8 cellular contexts compared by ENCODE assay signal in genomic region chr12:57452937-57453509, GRCh38. TPM values are rescaled to one million over a fixed set of nuclear protein-coding genes. Genes with fewer than 3 reads are reported as not detected.
DNase-seq lines count a peak whose midpoint lies in the region; ATAC-seq and TF ChIP-seq lines count a peak whose summit lies in the region.

No MANE protein-coding gene starts in this region.

- peaks cover 0 to 19% of the 10 kb centered on the region in 2 donors for H3K27me3 ChIP-seq in left lung

- no peak overlapping the region for H3K4me3 Mint-ChIP-seq in T-helper 17 cell
- no peak overlapping the region for H3K4me3 Mint-ChIP-seq in chondrocyte (ENCODE audit: unreplicated experiment)

- H3K36me3 Mint-ChIP-seq in T-helper 17 cell (ENCODE audit: low read depth) (no peaks in the 10 kb centered on the region), chondrocyte (ENCODE audit: low read depth) (no peaks in the 10 kb centered on the region)

- H3K27ac Mint-ChIP-seq in T-helper 17 cell (no peak overlapping the region), chondrocyte (ENCODE audit: unreplicated experiment) (peak overlapping the region; percentile 92)

- no peak overlapping the region for H3K27ac ChIP-seq in left lung

- H3K4me3 ChIP-seq in left lung = no peak overlapping the region

- intact Hi-C loops in left lung (cut with DNase I) = loop anchor here in 1 of 2 donors (5.0 to 10.0 kb wide), 2 partner anchors 146 to 188 kb away; no protein-coding TSS in a partner anchor

- H3K4me1 Mint-ChIP-seq in T-helper 17 cell (peaks cover 10% of the 10 kb centered on the region), chondrocyte (ENCODE audit: low read depth) (peaks cover 58% of the 10 kb centered on the region)

- TF ChIP-seq CTCF in chondrocyte (IDR thresholded peaks at IDR 0.05) (peak; percentile 91), left lung (IDR thresholded peaks at IDR 0.05) (peak; percentile 83 to 89)

- peak; percentile 58 for ATAC-seq in GM19455 (IDR thresholded peaks at IDR 0.05; ENCODE audit: unreplicated experiment)
- ATAC-seq in T-helper 17 cell = peak; percentile 67
- ATAC-seq in left lung = peak; percentile 93

- H3K36me3 ChIP-seq in left lung = no peaks in the 10 kb centered on the region

- H3K9me3 Mint-ChIP-seq in chondrocyte (ENCODE audit: low read depth) = no peaks in the 10 kb centered on the region

- no peaks in the 10 kb centered on the region for H3K4me1 ChIP-seq in left lung

- H3K9me3 ChIP-seq in T-helper 17 cell (ENCODE audit: control insufficient read depth, low read length, poor library complexity, severe bottlenecking) (no peaks in the 10 kb centered on the region), left lung (no peaks in the 10 kb centered on the region)

- peak in 10 of 14 donors; percentile 14 to 70 (median 36) for DNase-seq in C1 segment of cervical spinal cord (lab: John Stamatoyannopoulos, UW)
- DNase-seq in NCI-H1105 treated with DMSO at 0.1 percent for 48 hours (lab: John Stamatoyannopoulos, UW) = peak; percentile 39
- peak in 1 of 3 donors; percentile 34 for DNase-seq in T-helper 17 cell
- DNase-seq in chondrocyte (ENCODE audit: low spot score) = peak; percentile 29
- DNase-seq in left lung = peak; percentile 78 to 90
- peak; percentile 63 for DNase-seq in stimulated activated CD4-positive, alpha-beta T cell treated with anti-CD3 and anti-CD28 coated beads, Interleukin-4, amount 100 ng/mL, for 24 hours
- DNase-seq in KG1 (lab: John Stamatoyannopoulos, UW) = no peak

- peaks cover 20% of the 10 kb centered on the region for H3K27me3 Mint-ChIP-seq in T-helper 17 cell
- H3K27me3 Mint-ChIP-seq in chondrocyte (ENCODE audit: low read depth) = no peaks in the 10 kb centered on the region

RNA-seq across cellular contexts. Expression of gene INHBE, which starts 2.1 kb away (rescaled TPM):
- total RNA-seq in T-helper 17 cell = not detected
- 0.77 to 8.5 TPM (median 8.4 TPM) in 3 replicates for total RNA-seq in chondrocyte
- under 1 TPM in 1 of 2 donors, not detected in 1; 0.52 TPM for total RNA-seq in left lung

RNA-seq across cellular contexts. Expression of gene GLI1, which starts 6.6 kb away (rescaled TPM):
- total RNA-seq in T-helper 17 cell (under 1 TPM; 0.10 to 0.22 TPM), chondrocyte (6.2 to 8.3 TPM (median 6.8 TPM) in 3 replicates), left lung (1 to 10 TPM; 1.9 to 7.2 TPM)

RNA-seq across cellular contexts. Expression of gene INHBC, which starts 18.4 kb away (rescaled TPM):
- total RNA-seq in T-helper 17 cell = not detected
- total RNA-seq in chondrocyte = not detected in 3 replicates
- total RNA-seq in left lung = not detected

RNA-seq across cellular contexts. Expression of gene R3HDM2, which starts 22.2 kb away (rescaled TPM):
- total RNA-seq in T-helper 17 cell (100 to 1,000 TPM; 101 to 115 TPM), chondrocyte (43.4 to 61.8 TPM (median 46.5 TPM) in 3 replicates), left lung (10 to 100 TPM; 52.4 to 62.5 TPM)

RNA-seq across cellular contexts. Expression of gene ARHGAP9, which starts 26.6 kb away (rescaled TPM):
- 100 to 1,000 TPM; 225 to 295 TPM for total RNA-seq in T-helper 17 cell
- 2.9 to 3.1 TPM in 2 of 3 replicates, not detected in the other for total RNA-seq in chondrocyte
- total RNA-seq in left lung = 100 to 1,000 TPM in 1 of 2 donors, 10 to 100 TPM in 1; 24.2 to 125 TPM
